ENCODE assay signal across 9 cellular contexts in the genomic region with DNA sequence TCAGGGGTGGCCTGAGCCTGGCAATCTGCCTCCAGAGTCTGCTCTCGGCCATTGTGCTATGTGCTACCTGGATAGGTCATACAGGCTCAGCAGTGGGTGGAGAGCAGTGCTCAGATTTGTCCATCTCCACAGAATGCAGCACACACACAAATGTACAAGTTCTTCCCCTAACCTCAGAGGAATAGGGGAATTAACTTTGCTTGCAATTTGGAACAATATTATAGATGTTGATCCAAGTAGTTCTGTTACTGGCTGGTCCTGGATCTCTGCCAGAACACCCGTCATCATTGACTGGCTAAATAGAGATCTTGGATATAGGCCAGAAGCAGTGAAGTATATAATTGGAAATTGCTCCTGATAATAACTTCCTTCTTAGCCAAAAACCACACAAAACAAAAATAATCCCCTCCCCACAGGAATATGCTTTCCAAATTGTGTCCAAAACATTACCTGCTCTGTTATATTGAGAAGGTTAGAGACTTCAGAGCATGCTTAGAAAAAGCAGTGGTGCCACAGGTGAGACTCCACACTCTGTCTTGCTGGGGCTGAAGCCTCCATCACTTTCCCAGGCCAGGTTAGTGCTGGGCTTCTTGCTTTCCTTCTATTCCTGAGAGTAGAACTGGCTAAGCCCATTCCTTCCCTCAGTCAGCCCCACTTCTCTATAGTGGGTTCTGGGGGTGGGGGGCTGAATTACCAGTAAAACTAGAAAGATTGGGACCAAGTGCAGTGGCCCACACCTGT. TPM values are rescaled to one million over a fixed set of nuclear protein-coding genes. Genes with fewer than 3 reads are reported as not detected.
DNase-seq lines count a peak whose midpoint lies in the region; ATAC-seq and TF ChIP-seq lines count a peak whose summit lies in the region.
"Had no signal": no experiment of that assay in that cellular context is flagged by ENCODE, and none has a peak within 500 bp of the region (broad histone marks: within the 10 kb centered on the region; RNA-seq: fewer than 3 reads in every experiment).

No MANE protein-coding gene starts in this region.

- H3K27me3 ChIP-seq in BLaER1: no peaks in the 10 kb centered on the region

- intact Hi-C loops in left ventricle myocardium superior (cut with micrococcal nuclease): no loop called here

- peaks cover 6% of the 10 kb centered on the region for H3K9me3 Mint-ChIP-seq in activated CD8-positive, alpha-beta T cell treated with anti-CD3 and anti-CD28 coated beads, Interleukin-2, amount 10 ng/mL, durations not matched to agents 7 days and 5 days (ENCODE audit: insufficient read depth)

- no peaks in the 10 kb centered on the region for H3K27me3 Mint-ChIP-seq in activated CD8-positive, alpha-beta T cell treated with anti-CD3 and anti-CD28 coated beads, Interleukin-2, amount 10 ng/mL, durations not matched to agents 7 days and 5 days (ENCODE audit: low read depth)
- H3K27me3 Mint-ChIP-seq: activated CD4-positive, alpha-beta memory T cell treated with anti-CD3 and anti-CD28 coated beads for 36 hours had no signal

- peak overlapping the region; percentile 30; the same call in 1 of the 2 replicates for H3K4me2 ChIP-seq in BLaER1

- H3K4me3 ChIP-seq in BLaER1: no peak overlapping the region

- no peak overlapping the region for H3K9ac ChIP-seq in BLaER1

- ATAC-seq in left ventricle myocardium superior (peak; percentile 77), GM21576 (IDR thresholded peaks at IDR 0.05; ENCODE audit: unreplicated experiment) (no peak)
- ATAC-seq in activated CD8-positive, alpha-beta T cell treated with anti-CD3 and anti-CD28 coated beads, Interleukin-2, amount 10 ng/mL, durations not matched to agents 7 days and 5 days: no peak

- no peak overlapping the region for H3K27ac Mint-ChIP-seq in activated CD8-positive, alpha-beta T cell treated with anti-CD3 and anti-CD28 coated beads, Interleukin-2, amount 10 ng/mL, durations not matched to agents 7 days and 5 days
- H3K27ac Mint-ChIP-seq: activated CD4-positive, alpha-beta memory T cell treated with anti-CD3 and anti-CD28 coated beads for 36 hours had no signal

- no peaks in the 10 kb centered on the region for H4K20me1 ChIP-seq in BLaER1

- POLR2A ChIA-PET in activated CD8-positive, alpha-beta T cell treated with anti-CD3 and anti-CD28 coated beads, Interleukin-2, amount 10 ng/mL, durations not matched to agents 7 days and 5 days (lab: Charles Lee): no interaction called here

- peaks cover 46% of the 10 kb centered on the region for H3K9me3 ChIP-seq in BLaER1

- peaks cover 69% of the 10 kb centered on the region for H3K36me3 Mint-ChIP-seq in activated CD8-positive, alpha-beta T cell treated with anti-CD3 and anti-CD28 coated beads, Interleukin-2, amount 10 ng/mL, durations not matched to agents 7 days and 5 days (ENCODE audit: low read depth)

- H3K4me1 Mint-ChIP-seq in activated CD8-positive, alpha-beta T cell treated with anti-CD3 and anti-CD28 coated beads, Interleukin-2, amount 10 ng/mL, durations not matched to agents 7 days and 5 days (ENCODE audit: low read depth): no peaks in the 10 kb centered on the region

- peaks cover 17% of the 10 kb centered on the region for H3K4me1 ChIP-seq in BLaER1

- DNase-seq in NCI-H1417 treated with DMSO at 0.1 percent for 48 hours (lab: John Stamatoyannopoulos, UW): peak; percentile 72
- peak; percentile 57 for DNase-seq in left ventricle myocardium superior
- no peak for DNase-seq in stimulated activated CD4-positive, alpha-beta T cell treated with anti-CD3 and anti-CD28 coated beads, Interleukin-4, amount 100 ng/mL, for 4 hours
- DNase-seq in medulla oblongata (ENCODE audit: extremely low spot score): no peak
- no peak for DNase-seq in activated CD8-positive, alpha-beta T cell treated with anti-CD3 and anti-CD28 coated beads, Interleukin-2, amount 10 ng/mL, durations not matched to agents 7 days and 5 days
- DNase-seq: activated CD4-positive, alpha-beta memory T cell treated with anti-CD3 and anti-CD28 coated beads for 36 hours had no signal

- no peak overlapping the region for H3K4me3 Mint-ChIP-seq in activated CD8-positive, alpha-beta T cell treated with anti-CD3 and anti-CD28 coated beads, Interleukin-2, amount 10 ng/mL, durations not matched to agents 7 days and 5 days
- H3K4me3 Mint-ChIP-seq: activated CD4-positive, alpha-beta memory T cell treated with anti-CD3 and anti-CD28 coated beads for 36 hours had no signal

- H3K36me3 ChIP-seq in BLaER1: peaks cover 74% of the 10 kb centered on the region

- no peak for TF ChIP-seq CTCF in VCaP (conservative IDR thresholded peaks at IDR 0.05)

- H3K27ac ChIP-seq in BLaER1 (no peak overlapping the region), VCaP (peak overlapping the region; percentile 71)

- CTCF ChIA-PET in activated CD8-positive, alpha-beta T cell treated with anti-CD3 and anti-CD28 coated beads, Interleukin-2, amount 10 ng/mL, durations not matched to agents 7 days and 5 days (lab: Charles Lee): no interaction called here

RNA-seq across cellular contexts. Expression of gene NCAPH, which starts 38.8 kb away (rescaled TPM):
- total RNA-seq in left ventricle myocardium superior: 1.4 TPM
- 100 to 1,000 TPM in 1 of 2 experiments, 10 to 100 TPM in 1; 87.3 to 101 TPM for total RNA-seq in activated CD8-positive, alpha-beta T cell treated with anti-CD3 and anti-CD28 coated beads, Interleukin-2, amount 10 ng/mL, durations not matched to agents 7 days and 5 days

RNA-seq across cellular contexts. Expression of gene ITPRIPL1, which starts 49.3 kb away (rescaled TPM):
- 1.3 TPM for total RNA-seq in left ventricle myocardium superior
- 10 to 100 TPM; 43.4 to 43.5 TPM for total RNA-seq in activated CD8-positive, alpha-beta T cell treated with anti-CD3 and anti-CD28 coated beads, Interleukin-2, amount 10 ng/mL, durations not matched to agents 7 days and 5 days

Comparison
In these comparisons a context has a peak if more than half of its experiments do, and no peak if none do; other contexts are left out.
1. DNase-seq: peak in NCI-H1417 treated with DMSO at 0.1 percent for 48 hours (single experiment) and left ventricle myocardium superior (single experiment); none in stimulated activated CD4-positive, alpha-beta T cell treated with anti-CD3 and anti-CD28 coated beads, Interleukin-4, amount 100 ng/mL, for 4 hours (0 of 2), medulla oblongata (single experiment) and activated CD8-positive, alpha-beta T cell treated with anti-CD3 and anti-CD28 coated beads, Interleukin-2, amount 10 ng/mL, durations not matched to agents 7 days and 5 days (single experiment).
2. RNA of gene NCAPH, which starts 38.8 kb away (total RNA-seq): 87.3 to 101 TPM in activated CD8-positive, alpha-beta T cell treated with anti-CD3 and anti-CD28 coated beads, Interleukin-2, amount 10 ng/mL, durations not matched to agents 7 days and 5 days; 1.4 TPM in left ventricle myocardium superior (single experiment); every median in the first group is over 10 times any median in the second.
3. RNA of gene ITPRIPL1, which starts 49.3 kb away (total RNA-seq): 43.4 to 43.5 TPM in activated CD8-positive, alpha-beta T cell treated with anti-CD3 and anti-CD28 coated beads, Interleukin-2, amount 10 ng/mL, durations not matched to agents 7 days and 5 days; 1.3 TPM in left ventricle myocardium superior (single experiment); every median in the first group is over 10 times any median in the second.